27 cellular contexts compared by ENCODE assay signal in genomic region chr11:1084561-1085439, GRCh38. TPM values are rescaled to one million over a fixed set of nuclear protein-coding genes. Genes with fewer than 3 reads are reported as not detected.
DNase-seq lines count a peak whose midpoint lies in the region; ATAC-seq and TF ChIP-seq lines count a peak whose summit lies in the region.
"Had no signal": no experiment of that assay in that cellular context is flagged by ENCODE, and none has a peak within 500 bp of the region (broad histone marks: within the 10 kb centered on the region; RNA-seq: fewer than 3 reads in every experiment).

No MANE protein-coding gene starts in this region.

- H3K79me2 ChIP-seq in GM23338 (replicated peaks; ENCODE audit: insufficient read depth) = no peaks in the 10 kb centered on the region

- TF ChIP-seq CTCF in RWPE2 (IDR thresholded peaks at IDR 0.05; ENCODE audit: poor library complexity, severe bottlenecking) (no peak), left ventricle myocardium inferior (IDR thresholded peaks at IDR 0.05; ENCODE audit: borderline replicate concordance) (no peak), GM23338 (conservative IDR thresholded peaks at IDR 0.05; ENCODE audit: low read depth in 2 of 2) (no peak)

- no peak overlapping the region for H3K27ac Mint-ChIP-seq in GM23338
- H3K27ac Mint-ChIP-seq: HFFc6, nephron, progenitor cell of endocrine pancreas had no signal

- intact Hi-C loops in left ventricle myocardium inferior (cut with micrococcal nuclease) = no loop called here
- intact Hi-C loops in posterior vena cava (cut with DNase I) = no loop called here

- H2AFZ ChIP-seq in GM23338 = no peak overlapping the region

- H3K4me2 ChIP-seq in GM23338 = no peak overlapping the region

- ATAC-seq in RWPE2 (ENCODE audit: low read depth) (peak; percentile 49), GM23338 (no peak), HG02938 (IDR thresholded peaks at IDR 0.05; ENCODE audit: unreplicated experiment) (no peak)

- no peaks in the 10 kb centered on the region for H3K27me3 ChIP-seq in RWPE2 (ENCODE audit: insufficient read depth, poor library complexity, severe bottlenecking)
- peaks cover 29% of the 10 kb centered on the region for H3K27me3 ChIP-seq in left ventricle myocardium inferior (ENCODE audit: low read depth)
- no peaks in the 10 kb centered on the region for H3K27me3 ChIP-seq in GM23338 (ENCODE audit: insufficient read depth)
- H3K27me3 ChIP-seq in MG63 = no peaks in the 10 kb centered on the region; the same call in 1 of the 2 replicates

- no peaks in the 10 kb centered on the region for H3K9me2 ChIP-seq in GM23338 (ENCODE audit: insufficient read depth)

- no peaks in the 10 kb centered on the region for H3K36me3 ChIP-seq in RWPE2 (ENCODE audit: low read depth)
- H3K36me3 ChIP-seq in left ventricle myocardium inferior = no peaks in the 10 kb centered on the region
- H3K36me3 ChIP-seq in GM23338 (ENCODE audit: insufficient read depth) = no peaks in the 10 kb centered on the region
- H3K36me3 ChIP-seq in MG63 = no peaks in the 10 kb centered on the region

- H3K9me3 ChIP-seq in RWPE2 (ENCODE audit: severe bottlenecking) (no peaks in the 10 kb centered on the region), left ventricle myocardium inferior (replicated peaks) (no peaks in the 10 kb centered on the region), MG63 (no peaks in the 10 kb centered on the region)

- H3K4me3 ChIP-seq in RWPE2 (ENCODE audit: severe bottlenecking) (no peak overlapping the region), left ventricle myocardium inferior (no peak overlapping the region), GM23338 (no peak overlapping the region), MG63 (no peak overlapping the region)
- H3K4me3 ChIP-seq: dorsolateral prefrontal cortex had no signal

- peaks cover 4% of the 10 kb centered on the region for H3K27me3 Mint-ChIP-seq in GM23338 (ENCODE audit: insufficient read depth, low read depth, poor library complexity)
- H3K27me3 Mint-ChIP-seq: progenitor cell of endocrine pancreas had no signal

- peak; percentile 24 for DNase-seq in NCI-H146 (lab: John Stamatoyannopoulos, UW)
- DNase-seq in NCI-H146 treated with DMSO at 0.1 percent for 48 hours (lab: John Stamatoyannopoulos, UW; ENCODE audit: unreplicated experiment) = no peak
- peak; percentile 47 for DNase-seq in RWPE2 (ENCODE audit: low spot score)
- peak; percentile 6 for DNase-seq in left ventricle myocardium inferior
- DNase-seq in posterior vena cava (ENCODE audit: low spot score) = peak; percentile 76
- no peak for DNase-seq in GM23338 (ENCODE audit: low spot score)
- DNase-seq in MG63 = no peak
- DNase-seq: activated CD4-positive, alpha-beta T cell treated with anti-CD3 and anti-CD28 coated beads, Interleukin-2, amount 50 U/mL, for 4 hours; activated naive CD4-positive, alpha-beta T cell; activated T-cell treated with anti-CD3 and anti-CD28 coated beads for 4 hours; central memory CD4-positive, alpha-beta T cell; foreskin fibroblast; HFFc6; hypothalamus; mesenchymal stem cell; NCI-H1436 treated with DMSO at 0.1 percent for 48 hours; NCI-H748 treated with DMSO at 0.1 percent for 48 hours; stimulated activated CD4-positive, alpha-beta T cell treated with anti-CD3 and anti-CD28 coated beads, Interleukin-4, amount 100 ng/mL, for 24 hours had no signal

- H3K4me3 Mint-ChIP-seq in GM23338 = no peak overlapping the region
- H3K4me3 Mint-ChIP-seq: HFFc6, nephron had no signal

- H3K27ac ChIP-seq in RWPE2 (ENCODE audit: poor library complexity, severe bottlenecking) (no peak overlapping the region), left ventricle myocardium inferior (replicated peaks) (no peak overlapping the region), GM23338 (ENCODE audit: low read depth) (no peak overlapping the region)
- H3K27ac ChIP-seq: dorsolateral prefrontal cortex had no signal

- no peaks in the 10 kb centered on the region for H4K20me1 ChIP-seq in GM23338 (replicated peaks; ENCODE audit: insufficient read depth)

- H3K4me1 ChIP-seq in RWPE2 (ENCODE audit: insufficient read depth, poor library complexity, severe bottlenecking) = peaks cover 15% of the 10 kb centered on the region
- H3K4me1 ChIP-seq in left ventricle myocardium inferior = no peaks in the 10 kb centered on the region
- no peaks in the 10 kb centered on the region for H3K4me1 ChIP-seq in GM23338 (ENCODE audit: insufficient read depth)

- no peaks in the 10 kb centered on the region for H3K36me3 Mint-ChIP-seq in GM23338 (ENCODE audit: low read depth)

- no peaks in the 10 kb centered on the region; the same call in 2 of the 3 replicates for H3K9me3 Mint-ChIP-seq in GM23338
- H3K9me3 Mint-ChIP-seq: HFFc6, nephron had no signal

- no peaks in the 10 kb centered on the region for H3F3A ChIP-seq in GM23338 (replicated peaks; ENCODE audit: low read depth)

- no peaks in the 10 kb centered on the region for H3K4me1 Mint-ChIP-seq in GM23338
- H3K4me1 Mint-ChIP-seq: nephron had no signal

TF ChIP-seq in GM23338, 12 proteins besides CTCF, POLR2A, EP300 and RAD21 (continues in another document):
- TF ChIP-seq JUNB (IDR thresholded peaks at IDR 0.05; ENCODE audit: unreplicated experiment) = no peak
- no peak for TF ChIP-seq ZNF331 (CRISPR knock-in tag; IDR thresholded peaks at IDR 0.05; ENCODE audit: low read depth)
- TF ChIP-seq, protein P1, sequence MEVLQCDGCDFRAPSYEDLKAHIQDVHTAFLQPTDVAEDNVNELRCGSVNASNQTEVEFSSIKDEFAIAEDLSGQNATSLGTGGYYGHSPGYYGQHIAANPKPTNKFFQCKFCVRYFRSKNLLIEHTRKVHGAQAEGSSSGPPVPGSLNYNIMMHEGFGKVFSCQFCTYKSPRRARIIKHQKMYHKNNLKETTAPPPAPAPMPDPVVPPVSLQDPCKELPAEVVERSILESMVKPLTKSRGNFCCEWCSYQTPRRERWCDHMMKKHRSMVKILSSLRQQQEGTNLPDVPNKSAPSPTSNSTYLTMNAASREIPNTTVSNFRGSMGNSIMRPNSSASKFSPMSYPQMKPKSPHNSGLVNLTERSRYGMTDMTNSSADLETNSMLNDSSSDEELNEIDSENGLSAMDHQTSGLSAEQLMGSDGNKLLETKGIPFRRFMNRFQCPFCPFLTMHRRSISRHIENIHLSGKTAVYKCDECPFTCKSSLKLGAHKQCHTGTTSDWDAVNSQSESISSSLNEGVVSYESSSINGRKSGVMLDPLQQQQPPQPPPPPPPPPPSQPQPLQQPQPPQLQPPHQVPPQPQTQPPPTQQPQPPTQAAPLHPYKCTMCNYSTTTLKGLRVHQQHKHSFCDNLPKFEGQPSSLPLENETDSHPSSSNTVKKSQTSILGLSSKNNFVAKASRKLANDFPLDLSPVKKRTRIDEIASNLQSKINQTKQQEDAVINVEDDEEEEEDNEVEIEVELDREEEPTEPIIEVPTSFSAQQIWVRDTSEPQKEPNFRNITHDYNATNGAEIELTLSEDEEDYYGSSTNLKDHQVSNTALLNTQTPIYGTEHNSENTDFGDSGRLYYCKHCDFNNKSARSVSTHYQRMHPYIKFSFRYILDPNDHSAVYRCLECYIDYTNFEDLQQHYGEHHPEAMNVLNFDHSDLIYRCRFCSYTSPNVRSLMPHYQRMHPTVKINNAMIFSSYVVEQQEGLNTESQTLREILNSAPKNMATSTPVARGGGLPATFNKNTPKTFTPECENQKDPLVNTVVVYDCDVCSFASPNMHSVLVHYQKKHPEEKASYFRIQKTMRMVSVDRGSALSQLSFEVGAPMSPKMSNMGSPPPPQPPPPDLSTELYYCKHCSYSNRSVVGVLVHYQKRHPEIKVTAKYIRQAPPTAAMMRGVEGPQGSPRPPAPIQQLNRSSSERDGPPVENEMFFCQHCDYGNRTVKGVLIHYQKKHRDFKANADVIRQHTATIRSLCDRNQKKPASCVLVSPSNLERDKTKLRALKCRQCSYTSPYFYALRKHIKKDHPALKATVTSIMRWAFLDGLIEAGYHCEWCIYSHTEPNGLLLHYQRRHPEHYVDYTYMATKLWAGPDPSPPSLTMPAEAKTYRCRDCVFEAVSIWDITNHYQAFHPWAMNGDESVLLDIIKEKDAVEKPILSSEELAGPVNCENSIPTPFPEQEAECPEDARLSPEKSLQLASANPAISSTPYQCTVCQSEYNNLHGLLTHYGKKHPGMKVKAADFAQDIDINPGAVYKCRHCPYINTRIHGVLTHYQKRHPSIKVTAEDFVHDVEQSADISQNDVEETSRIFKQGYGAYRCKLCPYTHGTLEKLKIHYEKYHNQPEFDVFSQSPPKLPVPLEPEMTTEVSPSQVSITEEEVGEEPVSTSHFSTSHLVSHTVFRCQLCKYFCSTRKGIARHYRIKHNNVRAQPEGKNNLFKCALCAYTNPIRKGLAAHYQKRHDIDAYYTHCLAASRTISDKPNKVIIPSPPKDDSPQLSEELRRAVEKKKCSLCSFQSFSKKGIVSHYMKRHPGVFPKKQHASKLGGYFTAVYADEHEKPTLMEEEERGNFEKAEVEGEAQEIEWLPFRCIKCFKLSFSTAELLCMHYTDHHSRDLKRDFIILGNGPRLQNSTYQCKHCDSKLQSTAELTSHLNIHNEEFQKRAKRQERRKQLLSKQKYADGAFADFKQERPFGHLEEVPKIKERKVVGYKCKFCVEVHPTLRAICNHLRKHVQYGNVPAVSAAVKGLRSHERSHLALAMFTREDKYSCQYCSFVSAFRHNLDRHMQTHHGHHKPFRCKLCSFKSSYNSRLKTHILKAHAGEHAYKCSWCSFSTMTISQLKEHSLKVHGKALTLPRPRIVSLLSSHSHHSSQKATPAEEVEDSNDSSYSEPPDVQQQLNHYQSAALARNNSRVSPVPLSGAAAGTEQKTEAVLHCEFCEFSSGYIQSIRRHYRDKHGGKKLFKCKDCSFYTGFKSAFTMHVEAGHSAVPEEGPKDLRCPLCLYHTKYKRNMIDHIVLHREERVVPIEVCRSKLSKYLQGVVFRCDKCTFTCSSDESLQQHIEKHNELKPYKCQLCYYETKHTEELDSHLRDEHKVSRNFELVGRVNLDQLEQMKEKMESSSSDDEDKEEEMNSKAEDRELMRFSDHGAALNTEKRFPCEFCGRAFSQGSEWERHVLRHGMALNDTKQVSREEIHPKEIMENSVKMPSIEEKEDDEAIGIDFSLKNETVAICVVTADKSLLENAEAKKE (CRISPR knock-in tag; IDR thresholded peaks at IDR 0.05) = no peak
- no peak for TF ChIP-seq NANOG (IDR thresholded peaks at IDR 0.05; ENCODE audit: borderline replicate concordance)
- no peak for TF ChIP-seq EZH2phosphoT487 (IDR thresholded peaks at IDR 0.05; ENCODE audit: unreplicated experiment)
- TF ChIP-seq CREB1 (CRISPR knock-in tag; IDR thresholded peaks at IDR 0.05; ENCODE audit: low read depth) = no peak

RNA-seq across cellular contexts. Expression of gene MUC2, which starts 10.1 kb away (rescaled TPM):
- total RNA-seq in left ventricle myocardium inferior (0.03 TPM), posterior vena cava (under 1 TPM in 1 of 2 donors, not detected in 1; 0.05 TPM)
- not detected in 2 replicates for total RNA-seq in GM23338 (2014; rRNA removed; shearing (Covaris generic))
- polyA plus RNA-seq in GM23338 (2016; fragmentation: Nextera tagmentation; extraction: Ambion mirVana) = not detected in 2 replicates
- total RNA-seq in MG63 (2014; rRNA removed; shearing (Covaris generic); ENCODE audit: low replicate concordance) = not detected in 2 replicates
- total RNA-seq: A172, M059J, OCI-LY7, progenitor cell of endocrine pancreas, urinary bladder had no signal
- polyA plus RNA-seq: BJ had no signal

RNA-seq across cellular contexts. Expression of gene MUC6, which starts 48.3 kb away (rescaled TPM):
- not detected for total RNA-seq in left ventricle myocardium inferior
- total RNA-seq in posterior vena cava = not detected
- total RNA-seq in GM23338 (2014; rRNA removed; shearing (Covaris generic)) = not detected in 2 replicates
- not detected in 2 replicates for polyA plus RNA-seq in GM23338 (2016; fragmentation: Nextera tagmentation; extraction: Ambion mirVana)
- total RNA-seq in MG63 (2014; rRNA removed; shearing (Covaris generic); ENCODE audit: low replicate concordance) = not detected in 2 replicates
- total RNA-seq: A172, dorsolateral prefrontal cortex, HFFc6, M059J, OCI-LY7, urinary bladder had no signal
- polyA plus RNA-seq: BJ, urinary bladder had no signal

Comparison
In these comparisons a context has a peak if more than half of its experiments do, and no peak if none do; other contexts are left out.
1. DNase-seq: peak in NCI-H146 (single experiment), RWPE2 (single experiment), left ventricle myocardium inferior (single experiment) and posterior vena cava (single experiment); none in NCI-H146 treated with DMSO at 0.1 percent for 48 hours (single experiment), GM23338 (single experiment) and MG63 (single experiment).